ENCODE assay signal across 11 cellular contexts in genomic region chr12:9682508-9682907, GRCh38. TPM values are rescaled to one million over a fixed set of nuclear protein-coding genes. Genes with fewer than 3 reads are reported as not detected.
DNase-seq lines count a peak whose midpoint lies in the region; ATAC-seq and TF ChIP-seq lines count a peak whose summit lies in the region.
"Not testable (repeated sequence)": the region's sequence is repeated elsewhere in the genome, so short reads cannot be mapped to it uniquely, and the experiment has no call there.
"Had no signal": no experiment of that assay in that cellular context is flagged by ENCODE, and none has a peak within 500 bp of the region (broad histone marks: within the 10 kb centered on the region; RNA-seq: fewer than 3 reads in every experiment).

No MANE protein-coding gene starts in this region.

- CTCF ChIA-PET in HEK293 (lab: Yijun Ruan, JAX): interaction anchor here (0.6 to 1.3 kb wide), 2 partner anchors 26 to 645 kb away, joined by 4 read pairs; no protein-coding TSS in a partner anchor
- CTCF ChIA-PET in activated CD4-positive, alpha-beta T cell treated with anti-CD3 and anti-CD28 coated beads for 36 hours (lab: Charles Lee): interaction anchor here (0.9 to 2.2 kb wide), 7 partner anchors 9 to 48 kb away, joined by 3 to 8 read pairs (median 5); no protein-coding TSS in a partner anchor

- H3K4me3 ChIP-seq in CD4-positive, CD25-positive, alpha-beta regulatory T cell (ENCODE audit: low read depth, low read length): peak overlapping the region; percentile 3
- H3K4me3 ChIP-seq in HEK293 (ENCODE audit: low read depth, low read length): not testable (repeated sequence)

- peaks cover 15 to 20% of the 10 kb centered on the region in 2 experiments for H3K9me3 ChIP-seq in CD4-positive, CD25-positive, alpha-beta regulatory T cell (ENCODE audit: control insufficient read depth in 2 of 2, low read length in 2 of 2)
- not testable (repeated sequence) for H3K9me3 ChIP-seq in HEK293 (ENCODE audit: control insufficient read depth, insufficient read depth, low read depth, low read length)

- H3K27ac ChIP-seq in CD4-positive, CD25-positive, alpha-beta regulatory T cell (ENCODE audit: insufficient read depth, low read length, poor library complexity, severe bottlenecking); HEK293 (ENCODE audit: extremely low read depth, low read depth, low read length): not testable (repeated sequence)

- DNase-seq in CD4-positive, CD25-positive, alpha-beta regulatory T cell; activated CD4-positive, alpha-beta T cell treated with anti-CD3 and anti-CD28 coated beads for 36 hours; activated T-cell treated with anti-CD3 and anti-CD28 coated beads, Interleukin-2, amount 50 U/mL, for 24 hours; effector memory CD8-positive, alpha-beta T cell; naive thymus-derived CD8-positive, alpha-beta T cell; stimulated activated naive CD8-positive, alpha-beta T cell treated with anti-CD3 and anti-CD28 coated beads, Interleukin-15, amount 100 ng/mL, for 72 hours: not testable (repeated sequence)

- peak overlapping the region; percentile 13 to 69 (median 36) for H3K4me3 Mint-ChIP-seq in CD4-positive, CD25-positive, alpha-beta regulatory T cell
- peak overlapping the region; percentile 33 for H3K4me3 Mint-ChIP-seq in activated CD4-positive, alpha-beta T cell treated with anti-CD3 and anti-CD28 coated beads for 36 hours
- H3K4me3 Mint-ChIP-seq in activated T-cell treated with anti-CD3 and anti-CD28 coated beads, Interleukin-2, amount 50 U/mL, for 24 hours: peak overlapping the region; percentile 30
- H3K4me3 Mint-ChIP-seq in activated naive CD8-positive, alpha-beta T cell: peak overlapping the region; percentile 78
- H3K4me3 Mint-ChIP-seq in effector memory CD8-positive, alpha-beta T cell: peak overlapping the region in 1 of 2 donors; percentile 67
- H3K4me3 Mint-ChIP-seq in naive thymus-derived CD8-positive, alpha-beta T cell: peak overlapping the region in 9 of 10 donors; percentile 19 to 78 (median 57)
- peak overlapping the region; percentile 53 to 56 for H3K4me3 Mint-ChIP-seq in stimulated activated naive CD8-positive, alpha-beta T cell treated with anti-CD3 and anti-CD28 coated beads, Interleukin-15, amount 100 ng/mL, for 72 hours

- peaks cover 45 to 88% (median 61%) of the 10 kb centered on the region in 4 donors for H3K4me1 Mint-ChIP-seq in CD4-positive, CD25-positive, alpha-beta regulatory T cell
- H3K4me1 Mint-ChIP-seq in activated CD4-positive, alpha-beta T cell treated with anti-CD3 and anti-CD28 coated beads for 36 hours: peaks cover 82% of the 10 kb centered on the region
- peaks cover 82% of the 10 kb centered on the region for H3K4me1 Mint-ChIP-seq in activated T-cell treated with anti-CD3 and anti-CD28 coated beads, Interleukin-2, amount 50 U/mL, for 24 hours (ENCODE audit: low read depth)
- peaks cover 87% of the 10 kb centered on the region for H3K4me1 Mint-ChIP-seq in activated naive CD8-positive, alpha-beta T cell (ENCODE audit: low read depth)
- peaks cover 54 to 78% of the 10 kb centered on the region in 2 donors for H3K4me1 Mint-ChIP-seq in effector memory CD8-positive, alpha-beta T cell (ENCODE audit: low read depth in 2 of 2)
- peaks cover 32 to 85% (median 77%) of the 10 kb centered on the region in 4 donors for H3K4me1 Mint-ChIP-seq in naive thymus-derived CD8-positive, alpha-beta T cell
- H3K4me1 Mint-ChIP-seq in stimulated activated naive CD8-positive, alpha-beta T cell treated with anti-CD3 and anti-CD28 coated beads, Interleukin-15, amount 100 ng/mL, for 72 hours: peaks cover 82% of the 10 kb centered on the region

- peaks cover 70% of the 10 kb centered on the region for H3K36me3 ChIP-seq in CD4-positive, CD25-positive, alpha-beta regulatory T cell (ENCODE audit: control insufficient read depth, insufficient read depth, low read length)
- peaks cover 0 to 21% of the 10 kb centered on the region in 2 experiments; a peak in 1 of 3 replicates for H3K36me3 ChIP-seq in HEK293 (ENCODE audit: control insufficient read depth in 2 of 2, insufficient read depth in 1 of 2, low read length in 2 of 2)

- H3K9me3 Mint-ChIP-seq in CD4-positive, CD25-positive, alpha-beta regulatory T cell: peaks cover 2 to 27% (median 11%) of the 10 kb centered on the region in 7 donors
- peaks cover 35% of the 10 kb centered on the region for H3K9me3 Mint-ChIP-seq in activated CD4-positive, alpha-beta T cell treated with anti-CD3 and anti-CD28 coated beads for 36 hours (ENCODE audit: low read depth)
- H3K9me3 Mint-ChIP-seq in activated T-cell treated with anti-CD3 and anti-CD28 coated beads, Interleukin-2, amount 50 U/mL, for 24 hours: peaks cover 27% of the 10 kb centered on the region
- peaks cover 23% of the 10 kb centered on the region for H3K9me3 Mint-ChIP-seq in activated naive CD8-positive, alpha-beta T cell (ENCODE audit: low read depth)
- H3K9me3 Mint-ChIP-seq in effector memory CD8-positive, alpha-beta T cell: peaks cover 4 to 16% of the 10 kb centered on the region in 2 donors
- H3K9me3 Mint-ChIP-seq in naive thymus-derived CD8-positive, alpha-beta T cell: peaks cover 5 to 40% (median 25%) of the 10 kb centered on the region in 9 donors
- peaks cover 33 to 34% of the 10 kb centered on the region in 2 donors for H3K9me3 Mint-ChIP-seq in stimulated activated naive CD8-positive, alpha-beta T cell treated with anti-CD3 and anti-CD28 coated beads, Interleukin-15, amount 100 ng/mL, for 72 hours

- H3K27ac Mint-ChIP-seq in CD4-positive, CD25-positive, alpha-beta regulatory T cell: peak overlapping the region; percentile 10 to 92 (median 79)
- H3K27ac Mint-ChIP-seq in activated CD4-positive, alpha-beta T cell treated with anti-CD3 and anti-CD28 coated beads for 36 hours: peak overlapping the region; percentile 75
- H3K27ac Mint-ChIP-seq in activated T-cell treated with anti-CD3 and anti-CD28 coated beads, Interleukin-2, amount 50 U/mL, for 24 hours: peak overlapping the region; percentile 74
- H3K27ac Mint-ChIP-seq in activated naive CD8-positive, alpha-beta T cell: peak overlapping the region; percentile 42
- H3K27ac Mint-ChIP-seq in effector memory CD8-positive, alpha-beta T cell: peak overlapping the region; percentile 82 to 89
- peak overlapping the region in 9 of 10 donors; percentile 33 to 93 (median 82) for H3K27ac Mint-ChIP-seq in naive thymus-derived CD8-positive, alpha-beta T cell
- H3K27ac Mint-ChIP-seq in stimulated activated naive CD8-positive, alpha-beta T cell treated with anti-CD3 and anti-CD28 coated beads, Interleukin-15, amount 100 ng/mL, for 72 hours: peak overlapping the region in 1 of 2 donors; percentile 57

- H3K27me3 ChIP-seq in CD4-positive, CD25-positive, alpha-beta regulatory T cell (ENCODE audit: control insufficient read depth, insufficient read depth, low read length): not testable (repeated sequence)

- H3K4me1 ChIP-seq in CD4-positive, CD25-positive, alpha-beta regulatory T cell (ENCODE audit: control insufficient read depth, insufficient read depth, low read length, poor library complexity, severe bottlenecking): peaks cover 46% of the 10 kb centered on the region
- not testable (repeated sequence) for H3K4me1 ChIP-seq in HEK293 (ENCODE audit: control insufficient read depth, insufficient read depth, low read length)

- H3K36me3 Mint-ChIP-seq in CD4-positive, CD25-positive, alpha-beta regulatory T cell: peaks cover 70% of the 10 kb centered on the region
- peaks cover 91% of the 10 kb centered on the region for H3K36me3 Mint-ChIP-seq in activated CD4-positive, alpha-beta T cell treated with anti-CD3 and anti-CD28 coated beads for 36 hours (ENCODE audit: low read depth)
- peaks cover 98% of the 10 kb centered on the region for H3K36me3 Mint-ChIP-seq in activated T-cell treated with anti-CD3 and anti-CD28 coated beads, Interleukin-2, amount 50 U/mL, for 24 hours (ENCODE audit: low read depth)
- H3K36me3 Mint-ChIP-seq in activated naive CD8-positive, alpha-beta T cell: peaks cover 68% of the 10 kb centered on the region
- H3K36me3 Mint-ChIP-seq in effector memory CD8-positive, alpha-beta T cell (ENCODE audit: insufficient read depth): peaks cover 76% of the 10 kb centered on the region
- peaks cover 50 to 85% (median 77%) of the 10 kb centered on the region in 3 donors for H3K36me3 Mint-ChIP-seq in naive thymus-derived CD8-positive, alpha-beta T cell

- not testable (repeated sequence) for H3K27me3 Mint-ChIP-seq in CD4-positive, CD25-positive, alpha-beta regulatory T cell; activated CD4-positive, alpha-beta T cell treated with anti-CD3 and anti-CD28 coated beads for 36 hours; activated T-cell treated with anti-CD3 and anti-CD28 coated beads, Interleukin-2, amount 50 U/mL, for 24 hours; activated naive CD8-positive, alpha-beta T cell; effector memory CD8-positive, alpha-beta T cell; naive thymus-derived CD8-positive, alpha-beta T cell; stimulated activated naive CD8-positive, alpha-beta T cell treated with anti-CD3 and anti-CD28 coated beads, Interleukin-15, amount 100 ng/mL, for 72 hours

- ATAC-seq in CD4-positive, CD25-positive, alpha-beta regulatory T cell (ENCODE audit: low read depth in 2 of 2); activated CD4-positive, alpha-beta T cell treated with anti-CD3 and anti-CD28 coated beads for 36 hours; effector memory CD8-positive, alpha-beta T cell (replicated peaks); naive thymus-derived CD8-positive, alpha-beta T cell; stimulated activated naive CD8-positive, alpha-beta T cell treated with anti-CD3 and anti-CD28 coated beads, Interleukin-15, amount 100 ng/mL, for 72 hours: not testable (repeated sequence)

- TF ChIP-seq CTCF in HEK293 (tag by site-specific recombination; IDR thresholded peaks at IDR 0.05): not testable (repeated sequence)

- intact Hi-C loops in activated CD4-positive, alpha-beta T cell treated with anti-CD3 and anti-CD28 coated beads for 36 hours (cut with DNase I, micrococcal nuclease): not testable (repeated sequence)

- POLR2A ChIA-PET in HEK293 (lab: Yijun Ruan, JAX): interaction anchor here (0.7 kb wide), 1 partner anchor 772 kb away, joined by 4 read pairs; no protein-coding TSS in a partner anchor
- POLR2A ChIA-PET in activated CD4-positive, alpha-beta T cell treated with anti-CD3 and anti-CD28 coated beads for 36 hours (lab: Charles Lee): interaction anchor here (0.7 to 1.8 kb wide), 3 partner anchors 9 to 13 kb away, joined by 3 to 5 read pairs (median 5); partner anchors contain the start of gene CLEC2D
- POLR2A ChIA-PET in naive thymus-derived CD8-positive, alpha-beta T cell (lab: Charles Lee): interaction anchor here (0.7 to 5.8 kb wide), 12 partner anchors 9 to 44 kb away, joined by 3 to 31 read pairs (median 6); partner anchors contain the start of gene CLEC2D

RNA-seq across cellular contexts. Expression of gene CLEC2D, which starts 13.0 kb away (rescaled TPM):
- total RNA-seq in CD4-positive, CD25-positive, alpha-beta regulatory T cell: 219 TPM
- polyA plus RNA-seq in CD4-positive, CD25-positive, alpha-beta regulatory T cell: 100 to 1,000 TPM; 223 to 312 (median 247) TPM
- total RNA-seq in activated CD4-positive, alpha-beta T cell treated with anti-CD3 and anti-CD28 coated beads for 36 hours: 100 to 1,000 TPM; 190 to 212 TPM
- total RNA-seq in naive thymus-derived CD8-positive, alpha-beta T cell: 100 to 1,000 TPM; 433 to 438 TPM
- 100 to 1,000 TPM; 315 to 389 (median 329) TPM for polyA plus RNA-seq in naive thymus-derived CD8-positive, alpha-beta T cell

RNA-seq across cellular contexts. Expression of gene CLECL1, which starts 50.4 kb away (rescaled TPM):
- total RNA-seq in CD4-positive, CD25-positive, alpha-beta regulatory T cell: 0.84 TPM
- not detected for polyA plus RNA-seq in CD4-positive, CD25-positive, alpha-beta regulatory T cell
- total RNA-seq in activated CD4-positive, alpha-beta T cell treated with anti-CD3 and anti-CD28 coated beads for 36 hours: 1 to 10 TPM; 3.1 to 3.8 TPM
- total RNA-seq in naive thymus-derived CD8-positive, alpha-beta T cell: under 1 TPM; 0.52 to 0.96 TPM
- under 1 TPM in 1 of 3 donors, not detected in 2; 0.35 TPM for polyA plus RNA-seq in naive thymus-derived CD8-positive, alpha-beta T cell
- total RNA-seq: Daoy, G401, PC-3 had no signal
